In the genomic region with DNA sequence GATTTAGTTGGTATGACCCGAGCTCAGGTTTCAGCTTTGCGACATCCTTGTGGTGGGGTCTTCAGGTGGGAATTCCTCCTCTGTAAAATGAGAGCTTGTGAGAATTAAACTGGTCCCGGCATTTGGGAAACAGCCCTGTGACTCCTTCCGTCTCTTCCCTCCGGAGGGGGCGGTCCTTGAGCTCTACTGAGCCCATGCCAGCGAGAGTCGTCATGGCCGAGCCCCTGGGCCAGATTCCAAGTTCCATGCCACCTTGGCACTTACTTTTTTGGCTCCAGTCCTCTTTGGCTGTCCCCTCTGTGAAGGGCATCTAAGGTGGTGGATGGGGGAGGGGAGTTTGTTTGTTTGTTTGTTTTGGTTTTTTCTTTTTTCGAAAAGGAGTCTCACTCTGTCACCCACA, we compare ENCODE assay signal across 14 cellular contexts. TPM values are rescaled to one million over a fixed set of nuclear protein-coding genes. Genes with fewer than 3 reads are reported as not detected.
DNase-seq lines count a peak whose midpoint lies in the region; ATAC-seq, FAIRE-seq and TF ChIP-seq lines count a peak whose summit lies in the region.
"Had no signal": no experiment of that assay in that cellular context is flagged by ENCODE, and none has a peak within 500 bp of the region (broad histone marks: within the 10 kb centered on the region; RNA-seq: fewer than 3 reads in every experiment).

No MANE protein-coding gene starts in this region.

- H3K9me3 Mint-ChIP-seq in nephron progenitor cell = no peaks in the 10 kb centered on the region
- H3K9me3 Mint-ChIP-seq in activated naive CD4-positive, alpha-beta T cell treated with anti-CD3 and anti-CD28 coated beads, Interleukin-2, amount 10 ng/mL, durations not matched to agents 7 days and 5 days = peaks cover 2% of the 10 kb centered on the region

- peaks cover 39% of the 10 kb centered on the region for H3K36me3 Mint-ChIP-seq in nephron progenitor cell (ENCODE audit: low read depth)
- no peaks in the 10 kb centered on the region for H3K36me3 Mint-ChIP-seq in activated naive CD4-positive, alpha-beta T cell treated with anti-CD3 and anti-CD28 coated beads, Interleukin-2, amount 10 ng/mL, durations not matched to agents 7 days and 5 days

- H3K4me2 ChIP-seq in HepG2 (ENCODE audit: low read depth, low read length) = no peak overlapping the region

- ATAC-seq in HepG2 (no peak), HG03520 (IDR thresholded peaks at IDR 0.05; ENCODE audit: unreplicated experiment) (no peak)

- H4K20me1 ChIP-seq in HepG2 (ENCODE audit: insufficient read depth, low read length) = peaks cover 7% of the 10 kb centered on the region; the same call in 1 of the 2 replicates

- CTCF ChIA-PET in HepG2 (lab: Yijun Ruan, JAX; ENCODE audit: low intra/inter-chr PET ratio, low total read pairs) = no interaction called here
- CTCF ChIA-PET in activated naive CD4-positive, alpha-beta T cell treated with anti-CD3 and anti-CD28 coated beads, Interleukin-2, amount 10 ng/mL, durations not matched to agents 7 days and 5 days (lab: Charles Lee) = no interaction called here

- POLR2A ChIA-PET in HepG2 (lab: Yijun Ruan, JAX) = no interaction called here

- H3K4me1 ChIP-seq in liver (ENCODE audit: control insufficient read depth in 4 of 4, insufficient read depth in 4 of 4, low read length in 3 of 4) = peaks cover 11 to 31% (median 16%) of the 10 kb centered on the region in 4 donors
- H3K4me1 ChIP-seq in HepG2 (ENCODE audit: insufficient read depth, low read length) = peaks cover 21% of the 10 kb centered on the region
- H3K4me1 ChIP-seq in esophagus muscularis mucosa = peaks cover 9 to 40% (median 34%) of the 10 kb centered on the region in 4 donors
- peaks cover 5% of the 10 kb centered on the region for H3K4me1 ChIP-seq in BE2C

- peak in 1 of 2 donors; percentile 50 for TF ChIP-seq RAD21 in liver (IDR thresholded peaks at IDR 0.05)
- no peak for TF ChIP-seq RAD21 in HepG2 (CRISPR knock-in tag; IDR thresholded peaks at IDR 0.05)

- H3K36me3 ChIP-seq in liver (ENCODE audit: control insufficient read depth in 4 of 4, insufficient read depth in 3 of 4, low read depth in 1 of 4, low read length in 3 of 4) (no peaks in the 10 kb centered on the region), HepG2 (replicated peaks in 1 of 2; ENCODE audit: control insufficient read depth in 1 of 2, insufficient read depth in 2 of 2, low read length in 2 of 2) (peaks cover 1 to 5% of the 10 kb centered on the region in 2 experiments; a peak in 2 of 5 replicates), esophagus muscularis mucosa (no peaks in the 10 kb centered on the region), BE2C (peaks cover 8% of the 10 kb centered on the region)

- H3K4me1 Mint-ChIP-seq in nephron progenitor cell = peaks cover 16% of the 10 kb centered on the region
- no peaks in the 10 kb centered on the region for H3K4me1 Mint-ChIP-seq in activated naive CD4-positive, alpha-beta T cell treated with anti-CD3 and anti-CD28 coated beads, Interleukin-2, amount 10 ng/mL, durations not matched to agents 7 days and 5 days
- H3K4me1 Mint-ChIP-seq: activated CD4-positive, alpha-beta memory T cell treated with anti-CD3 and anti-CD28 coated beads, Interleukin-2, amount 10 ng/mL, durations not matched to agents 7 days and 5 days had no signal

- in situ Hi-C loops in HepG2 (cut with HindIII; ENCODE audit: extremely low pct_ligation_motif_present, low pct_unique_long_range_greater_than_20kb) = no loop called here

- H3K9ac ChIP-seq in liver (ENCODE audit: low read depth in 1 of 2, low read length in 2 of 2) (peak overlapping the region in 1 of 2 donors; percentile 14), HepG2 (ENCODE audit: insufficient read depth, low read depth, low read length) (no peak overlapping the region)

- no peak overlapping the region for H3K4me3 Mint-ChIP-seq in nephron progenitor cell
- H3K4me3 Mint-ChIP-seq in activated naive CD4-positive, alpha-beta T cell treated with anti-CD3 and anti-CD28 coated beads, Interleukin-2, amount 10 ng/mL, durations not matched to agents 7 days and 5 days = no peak overlapping the region
- H3K4me3 Mint-ChIP-seq: activated CD4-positive, alpha-beta memory T cell treated with anti-CD3 and anti-CD28 coated beads, Interleukin-2, amount 10 ng/mL, durations not matched to agents 7 days and 5 days; memory B cell had no signal

- WGBS in liver = 38% methylated on average over 10 of the region's 10 CpGs
- WGBS in HepG2 (ENCODE audit: low lambda C conversion rate) = 95% methylated on average over 9 of the region's 10 CpGs
- WGBS in esophagus muscularis mucosa = 59% methylated on average over 10 of the region's 10 CpGs

- intact Hi-C loops in HepG2 (cut with micrococcal nuclease; ENCODE audit: unreplicated experiment) = no loop called here
- intact Hi-C loops in esophagus muscularis mucosa (cut with DNase I) = no loop called here

- H3K9me3 ChIP-seq in liver (ENCODE audit: control insufficient read depth in 4 of 4, low read length in 3 of 4) = no peaks in the 10 kb centered on the region
- no peaks in the 10 kb centered on the region for H3K9me3 ChIP-seq in HepG2 (ENCODE audit: low read length)
- H3K9me3 ChIP-seq in esophagus muscularis mucosa = no peaks in the 10 kb centered on the region
- H3K9me3 ChIP-seq in BE2C = no peaks in the 10 kb centered on the region

- H3K79me2 ChIP-seq in HepG2 (ENCODE audit: insufficient read depth, low read length) = peaks cover 8% of the 10 kb centered on the region

- no peak overlapping the region for H2AFZ ChIP-seq in HepG2 (ENCODE audit: low read length)

- H3K4me3 ChIP-seq in liver (ENCODE audit: low read depth in 1 of 3, low read length in 3 of 3) (peak overlapping the region in 1 of 3 donors; percentile 17), HepG2 (replicated peaks in 1 of 3; ENCODE audit: insufficient read depth in 1 of 3, low read depth in 2 of 3, low read length in 3 of 3) (no peak overlapping the region), esophagus muscularis mucosa (no peak overlapping the region), BE2C (ENCODE audit: low read depth, low read length) (no peak overlapping the region)

- no TSS peak for BruUV-seq in HepG2 (replicated peaks; lab: Mats Ljungman, UMichigan)

- H3K27ac Mint-ChIP-seq in nephron progenitor cell = peak overlapping the region; percentile 90
- no peak overlapping the region for H3K27ac Mint-ChIP-seq in activated naive CD4-positive, alpha-beta T cell treated with anti-CD3 and anti-CD28 coated beads, Interleukin-2, amount 10 ng/mL, durations not matched to agents 7 days and 5 days
- H3K27ac Mint-ChIP-seq: activated CD4-positive, alpha-beta memory T cell treated with anti-CD3 and anti-CD28 coated beads, Interleukin-2, amount 10 ng/mL, durations not matched to agents 7 days and 5 days; memory B cell had no signal

- FAIRE-seq in HepG2 (lab: Jason Lieb, UNC) = no peak
- FAIRE-seq: D721Med had no signal

- H3K27me3 ChIP-seq in liver (ENCODE audit: control insufficient read depth in 4 of 4, insufficient read depth in 4 of 4, low read length in 3 of 4) (no peaks in the 10 kb centered on the region), HepG2 (ENCODE audit: control insufficient read depth in 1 of 2, insufficient read depth in 2 of 2, low read length in 2 of 2) (no peaks in the 10 kb centered on the region), esophagus muscularis mucosa (no peaks in the 10 kb centered on the region), BE2C (no peaks in the 10 kb centered on the region)

- DNase-seq in HepG2 (ENCODE audit: low spot score) (no peak), esophagus muscularis mucosa (ENCODE audit: extremely low spot score) (no peak), nephron progenitor cell (no peak), BE2C (no peak), NCI-H1436 (lab: John Stamatoyannopoulos, UW) (no peak)
- no peak for DNase-seq in activated naive CD4-positive, alpha-beta T cell treated with anti-CD3 and anti-CD28 coated beads, Interleukin-2, amount 10 ng/mL, durations not matched to agents 7 days and 5 days
- DNase-seq: activated CD4-positive, alpha-beta memory T cell treated with anti-CD3 and anti-CD28 coated beads, Interleukin-2, amount 10 ng/mL, durations not matched to agents 7 days and 5 days; activated naive CD4-positive, alpha-beta T cell treated with anti-CD3 and anti-CD28 coated beads, Interleukin-2, amount 50 U/mL, for 16 hours; cortex of kidney; NCI-H1694 had no signal

- H3K27ac ChIP-seq in liver (ENCODE audit: low read depth in 1 of 2, low read length in 2 of 2) (peak overlapping the region; percentile 55 to 66), HepG2 (ENCODE audit: extremely low read length, insufficient read depth, low read length) (no peak overlapping the region), esophagus muscularis mucosa (replicated peaks in 1 of 4) (peak overlapping the region in 3 of 4 donors; percentile 52 to 68 (median 58))

- TF ChIP-seq CTCF in liver (IDR thresholded peaks at IDR 0.05; ENCODE audit: low read depth, low read length, missing input control) = no peak
- TF ChIP-seq CTCF in HepG2 (CRISPR knock-in tag; IDR thresholded peaks at IDR 0.05) = no peak
- TF ChIP-seq CTCF in esophagus muscularis mucosa (IDR thresholded peaks at IDR 0.05) = no peak
- no peak for TF ChIP-seq CTCF in nephron progenitor cell (IDR thresholded peaks at IDR 0.05)
- no peak for TF ChIP-seq CTCF in BE2C (IDR thresholded peaks at IDR 0.05; ENCODE audit: low read depth, low read length)

- H3K27me3 Mint-ChIP-seq in nephron progenitor cell (ENCODE audit: low read depth, poor library complexity) = peaks cover 4% of the 10 kb centered on the region
- no peaks in the 10 kb centered on the region for H3K27me3 Mint-ChIP-seq in activated naive CD4-positive, alpha-beta T cell treated with anti-CD3 and anti-CD28 coated beads, Interleukin-2, amount 10 ng/mL, durations not matched to agents 7 days and 5 days
- H3K27me3 Mint-ChIP-seq: activated CD4-positive, alpha-beta memory T cell treated with anti-CD3 and anti-CD28 coated beads, Interleukin-2, amount 10 ng/mL, durations not matched to agents 7 days and 5 days had no signal

- TF ChIP-seq POLR2A in HepG2 (IDR thresholded peaks at IDR 0.05; ENCODE audit: insufficient read depth in 1 of 2, low read depth in 2 of 2, low read length in 2 of 2) = no peak
- no peak for TF ChIP-seq POLR2A in esophagus muscularis mucosa (IDR thresholded peaks at IDR 0.05; ENCODE audit: low read depth)

- no peak for TF ChIP-seq EP300 in HepG2 (IDR thresholded peaks at IDR 0.05; ENCODE audit: low read depth in 2 of 2, low read length in 2 of 2)
- TF ChIP-seq EP300 in HepG2 (CRISPR knock-in tag; IDR thresholded peaks at IDR 0.05; ENCODE audit: borderline replicate concordance) = no peak
- TF ChIP-seq EP300 in esophagus muscularis mucosa (IDR thresholded peaks at IDR 0.05) = peak; percentile 27

RNA-seq across cellular contexts. Expression of gene GTF2IRD1, which starts 47.6 kb away (rescaled TPM):
- 1 to 10 TPM; 2.0 to 3.3 TPM for total RNA-seq in liver
- polyA plus RNA-seq in liver = 1 to 10 TPM; 3.3 to 7.4 TPM
- total RNA-seq in HepG2 (2016; rRNA removed; fragmentation: Illumina TruSeq; extraction: Trizol) = 16.5 and 17.8 TPM in 2 replicates
- 8.1 and 9.5 TPM in 2 replicates for total RNA-seq in HepG2 (2016; cell fraction: cytosol; rRNA removed; fragmentation: Illumina TruSeq; extraction: Trizol; ENCODE audit: low read depth)
- 13.6 and 19.1 TPM in 2 replicates for total RNA-seq in HepG2 (2016; cell fraction: insoluble cytoplasmic fraction; rRNA removed; fragmentation: Illumina TruSeq; extraction: Trizol)
- total RNA-seq in HepG2 (2016; cell fraction: membrane; rRNA removed; fragmentation: Illumina TruSeq; extraction: Trizol) = 17.2 and 18.9 TPM in 2 replicates
- total RNA-seq in HepG2 (2016; cell fraction: nucleus; rRNA removed; fragmentation: Illumina TruSeq; extraction: Trizol) = 15.6 and 22.1 TPM in 2 replicates
- 26.7 and 28.2 TPM in 2 replicates for polyA plus RNA-seq in HepG2 (2011; rRNA removed)
- polyA plus RNA-seq in HepG2 (2011; cell fraction: cytosol; rRNA removed) = 12.3 and 16.0 TPM in 2 replicates
- polyA plus RNA-seq in HepG2 (2011; cell fraction: nucleus; rRNA removed) = 38.7 and 43.3 TPM in 2 replicates
- polyA plus RNA-seq in HepG2 (2012) = 36.1 and 37.4 TPM in 2 replicates
- 10.4 and 12.9 TPM in 2 replicates for polyA plus RNA-seq in HepG2 (2016; cell fraction: cytosol; fragmentation: Illumina TruSeq; extraction: Trizol; ENCODE audit: low read depth)
- polyA plus RNA-seq in HepG2 (2016; cell fraction: insoluble cytoplasmic fraction; fragmentation: Illumina TruSeq; extraction: Trizol; ENCODE audit: low read depth) = 27.6 and 31.7 TPM in 2 replicates
- polyA plus RNA-seq in HepG2 (2016; cell fraction: membrane; fragmentation: Illumina TruSeq; extraction: Trizol; ENCODE audit: low read depth) = 23.3 and 26.7 TPM in 2 replicates
- polyA plus RNA-seq in HepG2 (2016; cell fraction: nucleus; fragmentation: Illumina TruSeq; extraction: Trizol; ENCODE audit: insufficient read depth, low read depth) = 51.1 and 66.8 TPM in 2 replicates
- polyA minus RNA-seq in HepG2 (2011; rRNA and poly(A)+ RNA removed; ENCODE audit: low replicate concordance) = 23.4 and 53.2 TPM in 2 replicates
- 14.9 and 17.7 TPM in 2 replicates for polyA minus RNA-seq in HepG2 (2011; cell fraction: cytosol; rRNA and poly(A)+ RNA removed)
- polyA minus RNA-seq in HepG2 (2011; cell fraction: nucleus; rRNA and poly(A)+ RNA removed) = 15.5 and 16.5 TPM in 2 replicates
- total RNA-seq in esophagus muscularis mucosa = 10 to 100 TPM; 20.8 to 24.0 (median 22.0) TPM
- polyA plus RNA-seq in BE2C (2012; ENCODE audit: insufficient read depth, insufficient read length, low read depth) = 48.5 TPM
